In the genomic region with DNA sequence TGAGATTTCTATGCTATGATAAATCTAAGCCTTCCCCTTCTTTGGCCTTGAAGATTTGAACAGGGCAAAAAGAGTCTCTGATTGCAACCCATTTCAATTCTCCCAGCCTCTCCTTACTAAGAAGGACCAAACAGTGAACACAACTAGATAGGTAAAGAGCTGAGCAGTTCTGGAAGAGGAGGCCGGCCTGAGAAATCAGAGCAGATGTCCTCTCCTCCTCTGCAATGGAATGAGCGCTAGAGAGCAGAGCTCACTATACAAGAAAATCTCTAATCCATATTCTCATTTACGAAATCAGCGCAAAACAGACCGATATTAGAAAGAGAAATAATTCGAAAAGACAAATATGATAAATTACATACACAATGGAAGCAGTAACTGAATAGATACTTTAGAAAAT, we compare ENCODE assay signal across 14 cellular contexts.
A peak's percentile ranks its signal among the peaks of the same experiment; 100 is the strongest.
DNase-seq lines count a peak whose midpoint lies in the region; ATAC-seq and TF ChIP-seq lines count a peak whose summit lies in the region.
"Had no signal": no experiment of that assay in that cellular context is flagged by ENCODE, and none has a peak within 500 bp of the region (broad histone marks: within the 10 kb centered on the region; RNA-seq: fewer than 3 reads in every experiment).

No MANE protein-coding gene starts in this region.

- H3K36me3 Mint-ChIP-seq in effector memory CD8-positive, alpha-beta T cell (ENCODE audit: insufficient read depth), result peaks cover 2% of the 10 kb centered on the region
- H3K36me3 Mint-ChIP-seq: CD8-positive, alpha-beta memory T cell had no signal

- WGBS in mesendoderm (ENCODE audit: extremely low coverage, insufficient coverage, low lambda C conversion rate), result no CpG with 5 or more reads among the region's 6 CpGs

- no peak overlapping the region for H2BK15ac ChIP-seq in mesendoderm (replicated peaks; ENCODE audit: low read depth)

- no peak overlapping the region for H3K9ac ChIP-seq in mesendoderm (ENCODE audit: low read length)
- H3K9ac ChIP-seq: BLaER1 had no signal

- H3K27ac ChIP-seq in WERI-Rb-1, result peak overlapping the region; percentile 73
- no peak overlapping the region for H3K27ac ChIP-seq in mesendoderm (ENCODE audit: low read depth, low read length)
- H3K27ac ChIP-seq: 22Rv1, BLaER1 had no signal

- DNase-seq in NCI-H524 (lab: John Stamatoyannopoulos, UW), result peak; percentile 41 to 79
- DNase-seq in NCI-H524 treated with DMSO at 0.1 percent for 48 hours (lab: John Stamatoyannopoulos, UW), result no peak
- DNase-seq in NCI-H82 (lab: John Stamatoyannopoulos, UW), result peak; percentile 81
- peak; percentile 52 for DNase-seq in WERI-Rb-1
- peak; percentile 25 for DNase-seq in mesendoderm
- DNase-seq in activated CD4-positive, alpha-beta T cell treated with anti-CD3 and anti-CD28 coated beads for 4 hours, result no peak
- no peak for DNase-seq in effector memory CD8-positive, alpha-beta T cell
- DNase-seq: Caco-2; CD8-positive, alpha-beta memory T cell had no signal

- no peak overlapping the region for H3K56ac ChIP-seq in mesendoderm (ENCODE audit: low read length)

- no peak overlapping the region for H2BK120ac ChIP-seq in mesendoderm (ENCODE audit: low read depth, low read length)

- no peak for ATAC-seq in HG03196 (IDR thresholded peaks at IDR 0.05; ENCODE audit: unreplicated experiment)
- no peak for ATAC-seq in effector memory CD8-positive, alpha-beta T cell (replicated peaks)
- ATAC-seq: GM12878, HCT116 had no signal

- H3K27me3 ChIP-seq in WERI-Rb-1 (ENCODE audit: insufficient read depth, low read depth, severe bottlenecking) (no peaks in the 10 kb centered on the region), mesendoderm (ENCODE audit: insufficient read depth, low read length, poor library complexity) (no peaks in the 10 kb centered on the region)
- H3K27me3 ChIP-seq: BLaER1 had no signal

- H3K9me3 Mint-ChIP-seq in effector memory CD8-positive, alpha-beta T cell, result no peaks in the 10 kb centered on the region
- H3K9me3 Mint-ChIP-seq: CD8-positive, alpha-beta memory T cell had no signal

- H3K4me3 Mint-ChIP-seq in effector memory CD8-positive, alpha-beta T cell, result no peak overlapping the region
- H3K4me3 Mint-ChIP-seq: CD8-positive, alpha-beta memory T cell had no signal

- H3K4me1 ChIP-seq in mesendoderm (ENCODE audit: control insufficient read depth, low read depth, low read length), result peaks cover 4% of the 10 kb centered on the region
- H3K4me1 ChIP-seq: Caco-2 had no signal

- H3K23ac ChIP-seq in mesendoderm (ENCODE audit: low read length), result no peak overlapping the region

- no peak overlapping the region for H3K27ac Mint-ChIP-seq in effector memory CD8-positive, alpha-beta T cell
- H3K27ac Mint-ChIP-seq: CD8-positive, alpha-beta memory T cell had no signal

- no peaks in the 10 kb centered on the region for H3K27me3 Mint-ChIP-seq in effector memory CD8-positive, alpha-beta T cell
- H3K27me3 Mint-ChIP-seq: CD8-positive, alpha-beta memory T cell had no signal

- H3K79me2 ChIP-seq in mesendoderm (ENCODE audit: control insufficient read depth, insufficient read depth, low read length), result no peaks in the 10 kb centered on the region

- no peak overlapping the region for H4K8ac ChIP-seq in mesendoderm (ENCODE audit: low read depth, low read length)

- TF ChIP-seq CTCF in WERI-Rb-1 (IDR thresholded peaks at IDR 0.05; ENCODE audit: low read depth, low read length), result peak; percentile 33; the same call in 1 of the 2 replicates

- H2AK5ac ChIP-seq in mesendoderm (ENCODE audit: low read length), result no peak overlapping the region

- H3K36me3 ChIP-seq in WERI-Rb-1 (no peaks in the 10 kb centered on the region), mesendoderm (ENCODE audit: control insufficient read depth, insufficient read depth, low read length) (no peaks in the 10 kb centered on the region)
- H3K36me3 ChIP-seq: BLaER1 had no signal

- H3K4me3 ChIP-seq in WERI-Rb-1 (ENCODE audit: low read depth, low read length) (no peak overlapping the region), mesendoderm (ENCODE audit: low read length) (no peak overlapping the region)
- H3K4me3 ChIP-seq: BLaER1, GM12878 had no signal

- no peak overlapping the region for H4K5ac ChIP-seq in mesendoderm (ENCODE audit: low read length)

- peaks cover 5 to 8% of the 10 kb centered on the region in 2 donors for H3K4me1 Mint-ChIP-seq in effector memory CD8-positive, alpha-beta T cell (ENCODE audit: low read depth in 2 of 2)

- no peak overlapping the region for H3K18ac ChIP-seq in mesendoderm (ENCODE audit: low read length)

- no peak overlapping the region for H2BK5ac ChIP-seq in mesendoderm (ENCODE audit: low read length)

- no peak overlapping the region for H3K4ac ChIP-seq in mesendoderm (ENCODE audit: low read depth, low read length)

- H3K4me2 ChIP-seq in mesendoderm (ENCODE audit: low read length), result no peak overlapping the region
- H3K4me2 ChIP-seq: BLaER1 had no signal

- H3K9me3 ChIP-seq in WERI-Rb-1 (ENCODE audit: severe bottlenecking), result no peaks in the 10 kb centered on the region
- H3K9me3 ChIP-seq: BLaER1, Caco-2 had no signal

- H3K79me1 ChIP-seq in mesendoderm (ENCODE audit: low read length), result no peaks in the 10 kb centered on the region

Comparison
In these comparisons a context has a peak if more than half of its experiments do, and no peak if none do; other contexts are left out.
1. DNase-seq: peak in NCI-H524 (2 of 2), NCI-H82 (single experiment), WERI-Rb-1 (single experiment) and mesendoderm (single experiment); none in NCI-H524 treated with DMSO at 0.1 percent for 48 hours (single experiment), activated CD4-positive, alpha-beta T cell treated with anti-CD3 and anti-CD28 coated beads for 4 hours (0 of 2) and effector memory CD8-positive, alpha-beta T cell (0 of 3).